Comparison of ENCODE assay signal across 18 cellular contexts in the genomic region with DNA sequence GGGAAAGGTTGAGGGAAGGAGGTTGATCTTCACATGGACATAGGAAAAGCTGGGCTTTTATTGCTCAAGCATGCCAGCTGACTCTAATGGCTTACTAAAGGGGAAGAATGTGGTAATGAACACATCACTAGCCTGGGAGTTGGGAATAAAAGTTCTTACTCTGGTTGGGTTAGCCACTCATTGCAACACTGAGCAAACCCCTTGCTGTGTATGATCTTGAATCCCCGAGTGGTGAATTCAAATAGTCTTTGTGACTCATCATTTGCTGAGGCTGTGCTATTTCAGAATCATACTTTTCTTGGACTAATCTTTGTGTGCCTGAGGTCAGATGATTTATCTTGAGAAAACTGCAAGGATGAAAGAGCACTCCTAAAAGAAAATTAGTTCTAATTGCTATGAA.
DNase-seq lines count a peak whose midpoint lies in the region; ATAC-seq and TF ChIP-seq lines count a peak whose summit lies in the region.
"Had no signal": no experiment of that assay in that cellular context is flagged by ENCODE, and none has a peak within 500 bp of the region (broad histone marks: within the 10 kb centered on the region; RNA-seq: fewer than 3 reads in every experiment).

No MANE protein-coding gene starts in this region.

- peaks cover 0 to 2% (median 0%) of the 10 kb centered on the region in 11 experiments; a peak in 3 of 22 replicates for H3K9me3 ChIP-seq in BLaER1 treated with 17β-estradiol and CSF1 and Interleukin-3, amounts not matched to agents 10 nM and 100 nM (replicated peaks in 1 of 11)
- H3K9me3 ChIP-seq: prostate gland, uterus had no signal

- H3K27me3 Mint-ChIP-seq in activated T-helper 17 cell treated with anti-CD3 and anti-CD28 coated beads, Interleukin-2, amount 50 U/mL, for 72 hours = no peaks in the 10 kb centered on the region
- H3K27me3 Mint-ChIP-seq: naive thymus-derived CD4-positive, alpha-beta T cell; stimulated activated naive CD8-positive, alpha-beta T cell treated with anti-CD3 and anti-CD28 coated beads, Interleukin-15, Interleukin-2, amounts not matched to agents 100 ng/mL and 50 ng/mL, for 24 hours had no signal

- no peaks in the 10 kb centered on the region for H3K36me3 ChIP-seq in BLaER1 treated with 17β-estradiol and CSF1 and Interleukin-3, amounts not matched to agents 10 nM and 100 nM
- H3K36me3 ChIP-seq: cardiac muscle cell, prostate gland, uterus had no signal

- no peaks in the 10 kb centered on the region for H4K20me1 ChIP-seq in BLaER1 treated with 17β-estradiol and CSF1 and Interleukin-3, amounts not matched to agents 10 nM and 100 nM

- no peak overlapping the region for H3K4me3 Mint-ChIP-seq in activated T-helper 17 cell treated with anti-CD3 and anti-CD28 coated beads, Interleukin-2, amount 50 U/mL, for 72 hours
- H3K4me3 Mint-ChIP-seq: naive thymus-derived CD4-positive, alpha-beta T cell; stimulated activated naive CD8-positive, alpha-beta T cell treated with anti-CD3 and anti-CD28 coated beads, Interleukin-15, Interleukin-2, amounts not matched to agents 100 ng/mL and 50 ng/mL, for 24 hours had no signal

- no peaks in the 10 kb centered on the region for H3K36me3 Mint-ChIP-seq in activated T-helper 17 cell treated with anti-CD3 and anti-CD28 coated beads, Interleukin-2, amount 50 U/mL, for 72 hours (ENCODE audit: low read depth)
- H3K36me3 Mint-ChIP-seq: activated naive CD4-positive, alpha-beta T cell treated with anti-CD3 and anti-CD28 coated beads, Interleukin-2, amount 50 U/mL, for 72 hours; naive thymus-derived CD4-positive, alpha-beta T cell had no signal

- peak overlapping the region in 7 of 11 experiments; percentile 0 to 65 (median 37); a peak in 13 of 22 replicates for H3K4me2 ChIP-seq in BLaER1 treated with 17β-estradiol and CSF1 and Interleukin-3, amounts not matched to agents 10 nM and 100 nM
- H3K4me2 ChIP-seq: KMS-11 had no signal

- DNase-seq in NOMO-1 treated with DMSO at 0.1 percent for 48 hours (lab: John Stamatoyannopoulos, UW; ENCODE audit: unreplicated experiment) (peak; percentile 23), epithelial cell of esophagus (ENCODE audit: low read depth) (peak; percentile 40), omental fat pad (ENCODE audit: low spot score) (no peak), RWPE1 (ENCODE audit: low spot score) (no peak)
- DNase-seq: activated T-cell treated with anti-CD3 and anti-CD28 coated beads, Interleukin-2, amount 50 U/mL, for 1 hour; effector CD8-positive, alpha-beta T cell; naive thymus-derived CD4-positive, alpha-beta T cell; NCI-H1417 treated with DMSO at 0.1 percent for 48 hours; uterus had no signal

- H3K9ac ChIP-seq in BLaER1 treated with 17β-estradiol and CSF1 and Interleukin-3, amounts not matched to agents 10 nM and 100 nM = no peak overlapping the region; a peak in 1 of 22 replicates
- H3K9ac ChIP-seq: KMS-11 had no signal

- H3K4me1 ChIP-seq in BLaER1 treated with 17β-estradiol and CSF1 and Interleukin-3, amounts not matched to agents 10 nM and 100 nM = peaks cover 0 to 44% (median 8%) of the 10 kb centered on the region in 10 experiments; a peak in 9 of 20 replicates
- H3K4me1 ChIP-seq: prostate gland, uterus had no signal

- ATAC-seq in omental fat pad (ENCODE audit: low FRiP score) (peak; percentile 80), GM21786 (IDR thresholded peaks at IDR 0.05; ENCODE audit: unreplicated experiment) (no peak), GM18502 (IDR thresholded peaks at IDR 0.05; ENCODE audit: poor library complexity, unreplicated experiment) (no peak)
- ATAC-seq in activated T-helper 17 cell treated with anti-CD3 and anti-CD28 coated beads, Interleukin-2, amount 50 U/mL, for 72 hours (replicated peaks) = no peak
- ATAC-seq: activated naive CD4-positive, alpha-beta T cell treated with anti-CD3 and anti-CD28 coated beads, Interleukin-2, amount 50 U/mL, for 72 hours; naive thymus-derived CD4-positive, alpha-beta T cell had no signal

- H3K27me3 ChIP-seq in BLaER1 treated with 17β-estradiol and CSF1 and Interleukin-3, amounts not matched to agents 10 nM and 100 nM = no peaks in the 10 kb centered on the region
- H3K27me3 ChIP-seq: cardiac muscle cell, uterus had no signal

- POLR2A ChIA-PET in RWPE1 (lab: Yijun Ruan, JAX; ENCODE audit: low non-redundant PET) = no interaction called here

- no peak for TF ChIP-seq CTCF in epithelial cell of esophagus (IDR thresholded peaks at IDR 0.05; ENCODE audit: insufficient read depth, low read depth, low read length, missing control alignments)
- TF ChIP-seq CTCF in omental fat pad (IDR thresholded peaks at IDR 0.05) = no peak
- no peak for TF ChIP-seq CTCF in RWPE1 (conservative IDR thresholded peaks at IDR 0.05; ENCODE audit: low read depth)

- H3K4me1 Mint-ChIP-seq in activated T-helper 17 cell treated with anti-CD3 and anti-CD28 coated beads, Interleukin-2, amount 50 U/mL, for 72 hours = no peaks in the 10 kb centered on the region

- no peak overlapping the region for H3K4me3 ChIP-seq in BLaER1 treated with 17β-estradiol and CSF1 and Interleukin-3, amounts not matched to agents 10 nM and 100 nM
- H3K4me3 ChIP-seq in epithelial cell of esophagus (ENCODE audit: low read length) = no peak overlapping the region
- H3K4me3 ChIP-seq: cardiac muscle cell, prostate gland, uterus had no signal

- CTCF ChIA-PET in RWPE1 (lab: Yijun Ruan, JAX) = no interaction called here

- H3K27ac Mint-ChIP-seq in activated T-helper 17 cell treated with anti-CD3 and anti-CD28 coated beads, Interleukin-2, amount 50 U/mL, for 72 hours = no peak overlapping the region
- H3K27ac Mint-ChIP-seq: activated naive CD4-positive, alpha-beta T cell treated with anti-CD3 and anti-CD28 coated beads, Interleukin-2, amount 50 U/mL, for 72 hours; naive thymus-derived CD4-positive, alpha-beta T cell; stimulated activated naive CD8-positive, alpha-beta T cell treated with anti-CD3 and anti-CD28 coated beads, Interleukin-15, Interleukin-2, amounts not matched to agents 100 ng/mL and 50 ng/mL, for 24 hours had no signal

- peaks cover 31% of the 10 kb centered on the region for H3K9me3 Mint-ChIP-seq in activated T-helper 17 cell treated with anti-CD3 and anti-CD28 coated beads, Interleukin-2, amount 50 U/mL, for 72 hours
- H3K9me3 Mint-ChIP-seq: stimulated activated naive CD8-positive, alpha-beta T cell treated with anti-CD3 and anti-CD28 coated beads, Interleukin-15, Interleukin-2, amounts not matched to agents 100 ng/mL and 50 ng/mL, for 24 hours had no signal

- peak overlapping the region in 8 of 11 experiments; percentile 1 to 60 (median 36); a peak in 9 of 22 replicates for H3K27ac ChIP-seq in BLaER1 treated with 17β-estradiol and CSF1 and Interleukin-3, amounts not matched to agents 10 nM and 100 nM
- H3K27ac ChIP-seq in RWPE1 = no peak overlapping the region
- H3K27ac ChIP-seq: cardiac muscle cell, KMS-11, prostate gland, uterus had no signal

Comparison
In these comparisons a context has a peak if more than half of its experiments do, and no peak if none do; other contexts are left out.
1. DNase-seq: peak in NOMO-1 treated with DMSO at 0.1 percent for 48 hours (single experiment) and epithelial cell of esophagus (single experiment); none in omental fat pad (single experiment) and RWPE1 (single experiment).